8 cellular contexts compared by ENCODE assay signal in genomic region chr14:23006544-23007419, GRCh38. TPM values are rescaled to one million over a fixed set of nuclear protein-coding genes. Genes with fewer than 3 reads are reported as not detected.
DNase-seq lines count a peak whose midpoint lies in the region; ATAC-seq and TF ChIP-seq lines count a peak whose summit lies in the region.

No MANE protein-coding gene starts in this region.

- no peaks in the 10 kb centered on the region for H3K36me3 ChIP-seq in urinary bladder (ENCODE audit: insufficient read depth)

- peak overlapping the region; percentile 97 for H3K27ac Mint-ChIP-seq in progenitor cell of endocrine pancreas

- peaks cover 20% of the 10 kb centered on the region for H3K4me1 Mint-ChIP-seq in progenitor cell of endocrine pancreas (ENCODE audit: low read depth)

- intact Hi-C loops in left cardiac atrium (cut with DNase I), result no loop called here

- H3K27ac ChIP-seq in urinary bladder (ENCODE audit: low read depth), result peak overlapping the region; percentile 91

- peak; percentile 97 for ATAC-seq in HG02798 (IDR thresholded peaks at IDR 0.05; ENCODE audit: poor library complexity, unreplicated experiment)
- ATAC-seq in left cardiac atrium, result peak; percentile 99

- no peaks in the 10 kb centered on the region for H3K4me1 ChIP-seq in urinary bladder (ENCODE audit: insufficient read depth)

- H3K4me3 ChIP-seq in GM12875 (ENCODE audit: low read depth, low read length), result peak overlapping the region; percentile 57
- peak overlapping the region; percentile 65 for H3K4me3 ChIP-seq in urinary bladder (ENCODE audit: low read depth, low read length)

- under 1% methylated on average over 62 of the region's 62 CpGs for WGBS in urinary bladder

- H3K9me3 Mint-ChIP-seq in progenitor cell of endocrine pancreas (ENCODE audit: low read depth), result peaks cover 6% of the 10 kb centered on the region

- H3K36me3 Mint-ChIP-seq in progenitor cell of endocrine pancreas (ENCODE audit: insufficient read depth), result peaks cover 4% of the 10 kb centered on the region

- DNase-seq in NCI-H1436 (lab: John Stamatoyannopoulos, UW) (peak; percentile 96), T follicular helper cell (ENCODE audit: low read depth) (peak; percentile 97), amniotic epithelial cell (ENCODE audit: low read depth) (peak; percentile 97), left cardiac atrium (peak; percentile 97), progenitor cell of endocrine pancreas (ENCODE audit: low spot score, unreplicated experiment) (peak; percentile 95)

- H3K27me3 Mint-ChIP-seq in progenitor cell of endocrine pancreas, result no peaks in the 10 kb centered on the region

- TF ChIP-seq CTCF in GM12875 (IDR thresholded peaks at IDR 0.05; ENCODE audit: borderline replicate concordance, insufficient read depth, low read depth, low read length), result no peak
- peak; percentile 33 for TF ChIP-seq CTCF in progenitor cell of endocrine pancreas (IDR thresholded peaks at IDR 0.05; ENCODE audit: unreplicated experiment)

- peak overlapping the region; percentile 87 for H3K4me3 Mint-ChIP-seq in progenitor cell of endocrine pancreas (ENCODE audit: low read depth)

RNA-seq across cellular contexts. Expression of gene C14orf93, which starts 3.2 kb away (rescaled TPM):
- 1 to 10 TPM; 3.9 to 4.7 TPM for total RNA-seq in left cardiac atrium
- total RNA-seq in progenitor cell of endocrine pancreas, result 14.4 and 15.4 TPM in 2 replicates
- 10.4 TPM for total RNA-seq in urinary bladder
- 14.5 TPM for polyA plus RNA-seq in urinary bladder

RNA-seq across cellular contexts. Expression of gene AJUBA, which starts 24.4 kb away (rescaled TPM):
- total RNA-seq in left cardiac atrium, result 1 to 10 TPM; 7.0 to 8.0 TPM
- total RNA-seq in progenitor cell of endocrine pancreas, result 97.1 and 104 TPM in 2 replicates
- 28.0 TPM for total RNA-seq in urinary bladder
- 6.6 TPM for polyA plus RNA-seq in urinary bladder

RNA-seq across cellular contexts. Expression of gene PSMB5, which starts 27.9 kb away (rescaled TPM):
- total RNA-seq in left cardiac atrium (100 to 1,000 TPM in 1 of 2 donors, 10 to 100 TPM in 1; 98.1 to 114 TPM), progenitor cell of endocrine pancreas (156 and 165 TPM in 2 replicates), urinary bladder (70.3 TPM)
- 135 TPM for polyA plus RNA-seq in urinary bladder

RNA-seq across cellular contexts. Expression of gene PSMB11, which starts 35.2 kb away (rescaled TPM):
- total RNA-seq in left cardiac atrium, result not detected
- total RNA-seq in progenitor cell of endocrine pancreas, result not detected in 2 replicates
- total RNA-seq in urinary bladder, result not detected
- not detected for polyA plus RNA-seq in urinary bladder

RNA-seq across cellular contexts. Expression of gene HAUS4, which starts 49.9 kb away (rescaled TPM):
- total RNA-seq in left cardiac atrium, result 10 to 100 TPM; 17.2 to 23.9 TPM
- total RNA-seq in progenitor cell of endocrine pancreas, result 36.6 and 39.1 TPM in 2 replicates
- 42.2 TPM for total RNA-seq in urinary bladder
- polyA plus RNA-seq in urinary bladder, result 44.1 TPM

Comparison
In these comparisons a context has a peak if more than half of its experiments do, and no peak if none do; other contexts are left out.
1. Peak in every context shown above with its lines: DNase-seq, ATAC-seq, H3K4me3 ChIP-seq and H3K27ac ChIP-seq.